In the genomic region with DNA sequence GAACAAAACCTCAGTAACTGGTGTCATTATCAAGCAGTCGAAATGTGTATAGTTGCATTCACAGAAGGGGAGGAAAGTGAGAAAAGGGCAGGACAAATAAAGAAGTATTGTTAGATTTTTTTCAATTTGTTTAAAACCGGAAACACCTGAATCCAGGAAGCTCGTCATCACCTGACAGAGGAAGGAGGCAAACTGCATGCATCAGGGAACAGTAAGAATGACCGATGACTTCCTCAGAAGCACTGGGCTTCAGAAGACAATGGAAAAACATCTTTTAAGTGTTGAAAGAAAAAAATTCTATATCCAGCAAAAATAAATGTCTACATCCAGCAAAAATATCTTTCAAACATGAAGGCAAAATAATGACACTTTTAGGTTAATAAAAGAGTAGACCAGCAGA, we compare ENCODE assay signal across 2 cellular contexts.
TF ChIP-seq lines count a peak whose summit lies in the region.

No MANE protein-coding gene starts in this region.

TF ChIP-seq in HCT116, 20 proteins besides CTCF, POLR2A, EP300 and RAD21:
- TF ChIP-seq CBX3 (IDR thresholded peaks at IDR 0.05; ENCODE audit: low read depth) (peak; percentile 69; the same call in 1 of the 2 replicates), EZH2 (IDR thresholded peaks at IDR 0.05) (no peak)

TF ChIP-seq in H1, 55 proteins besides CTCF, POLR2A, EP300 and RAD21:
- TF ChIP-seq MAX (IDR thresholded peaks at IDR 0.05) (peak; percentile 26; the same call in 1 of the 2 replicates), SRF (IDR thresholded peaks at IDR 0.05; ENCODE audit: low read depth, low read length) (no peak)
